ENCODE assay signal across 8 cellular contexts in the genomic region with DNA sequence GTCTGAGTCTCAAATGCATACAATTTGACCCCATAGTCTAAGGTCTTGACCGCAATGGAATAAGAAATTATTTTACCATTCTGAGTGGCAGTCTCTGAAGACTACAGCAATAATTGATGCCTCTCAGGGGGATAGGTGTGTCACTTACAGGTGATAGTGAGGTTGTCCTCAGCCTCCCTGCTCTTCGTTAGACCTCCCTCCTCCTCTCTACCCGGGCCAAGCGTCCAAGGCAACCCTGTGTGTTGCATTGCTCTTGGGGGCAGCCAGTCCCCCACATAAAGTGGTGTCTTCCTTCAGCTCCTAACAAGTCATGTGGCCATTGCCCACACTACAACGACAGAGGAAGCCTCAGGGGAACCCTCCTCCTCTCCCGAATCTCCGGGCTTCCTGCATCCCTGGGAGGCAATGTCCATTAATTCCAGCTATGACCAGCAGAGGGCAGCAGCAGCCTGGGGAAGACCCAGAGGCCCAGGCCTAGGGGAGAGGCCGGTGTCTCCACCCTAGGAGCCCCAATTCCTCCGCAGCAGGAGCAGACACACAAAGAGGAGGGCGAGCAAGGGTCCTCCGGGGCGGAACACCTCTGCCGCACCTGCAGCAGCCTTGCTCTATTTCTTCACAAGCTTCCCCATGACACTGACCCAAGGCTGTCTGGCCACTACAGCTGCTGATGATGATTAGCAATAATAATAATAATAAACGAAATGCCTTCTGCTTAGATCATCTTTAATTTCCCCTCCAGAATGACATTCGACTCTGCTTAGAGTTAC.
DNase-seq lines count a peak whose midpoint lies in the region; ATAC-seq lines count a peak whose summit lies in the region.

No MANE protein-coding gene starts in this region.

- H3K27ac Mint-ChIP-seq in naive thymus-derived CD8-positive, alpha-beta T cell: peak overlapping the region in 2 of 10 donors; percentile 44 to 59

- H3K27me3 Mint-ChIP-seq in naive thymus-derived CD8-positive, alpha-beta T cell: peaks cover 8 to 42% (median 20%) of the 10 kb centered on the region in 5 donors

- H3K4me1 Mint-ChIP-seq in naive thymus-derived CD8-positive, alpha-beta T cell: peaks cover 10 to 18% (median 13%) of the 10 kb centered on the region in 4 donors

- no peaks in the 10 kb centered on the region for H3K9me3 Mint-ChIP-seq in naive thymus-derived CD8-positive, alpha-beta T cell

- POLR2A ChIA-PET in naive thymus-derived CD8-positive, alpha-beta T cell (lab: Charles Lee): no interaction called here

- no peaks in the 10 kb centered on the region for H3K36me3 Mint-ChIP-seq in naive thymus-derived CD8-positive, alpha-beta T cell

- DNase-seq in SKM-1 treated with dmso at 0.1 percent for 144 hours (lab: John Stamatoyannopoulos, UW; ENCODE audit: unreplicated experiment) (peak; percentile 36), SKM-1 (lab: John Stamatoyannopoulos, UW; ENCODE audit: unreplicated experiment) (no peak), NCI-H748 treated with DMSO at 0.1 percent for 48 hours (lab: John Stamatoyannopoulos, UW) (peak; percentile 41), stromal cell of bone marrow (ENCODE audit: low read depth) (peak; percentile 9)
- DNase-seq in activated CD8-positive, alpha-beta memory T cell treated with anti-CD3 and anti-CD28 coated beads, Interleukin-2, amount 50 U/mL, for 24 hours (ENCODE audit: extremely low read depth): peak; percentile 30
- DNase-seq in naive thymus-derived CD8-positive, alpha-beta T cell: peak; percentile 13 to 69 (median 50)

- peak; percentile 69 for ATAC-seq in HG03039 (IDR thresholded peaks at IDR 0.05; ENCODE audit: unreplicated experiment)
- peak; percentile 65 for ATAC-seq in esophagus mucosa
- no peak for ATAC-seq in naive thymus-derived CD8-positive, alpha-beta T cell

- H3K4me3 Mint-ChIP-seq in naive thymus-derived CD8-positive, alpha-beta T cell: no peak overlapping the region

Comparison
In these comparisons a context has a peak if more than half of its experiments do, and no peak if none do; other contexts are left out.
1. ATAC-seq: peak in HG03039 (single experiment) and esophagus mucosa (single experiment); none in naive thymus-derived CD8-positive, alpha-beta T cell (0 of 2).